ENCODE assay signal across 21 cellular contexts in the genomic region with DNA sequence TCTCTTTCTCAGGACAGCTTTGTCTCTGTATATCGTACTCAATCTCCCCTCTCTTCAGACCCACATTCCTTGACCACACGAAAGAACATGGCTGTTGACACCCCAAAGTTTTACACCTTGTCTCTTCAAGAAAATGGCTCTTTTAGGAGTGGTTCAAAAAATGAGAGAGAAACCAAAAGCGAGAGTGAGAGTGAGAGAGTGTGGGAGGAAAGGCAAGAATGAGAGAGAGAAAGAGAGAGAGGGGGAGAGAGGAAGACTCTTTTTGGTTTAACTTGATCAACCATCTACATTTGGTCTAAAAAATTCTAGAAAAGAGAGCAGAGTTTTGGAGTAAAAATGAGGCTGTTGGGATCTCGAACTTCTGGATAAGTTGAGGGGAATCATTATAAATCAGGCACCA.
DNase-seq lines count a peak whose midpoint lies in the region; ATAC-seq and TF ChIP-seq lines count a peak whose summit lies in the region.
"Had no signal": no experiment of that assay in that cellular context is flagged by ENCODE, and none has a peak within 500 bp of the region (broad histone marks: within the 10 kb centered on the region; RNA-seq: fewer than 3 reads in every experiment).

No MANE protein-coding gene starts in this region.

- H3K4me3 ChIP-seq in Peyer's patch, result no peak overlapping the region
- H3K4me3 ChIP-seq: dorsolateral prefrontal cortex, gastroesophageal sphincter, GM23338, MG63, testis had no signal

- no peak overlapping the region for H3K27ac Mint-ChIP-seq in activated T-helper 17 cell treated with anti-CD3 and anti-CD28 coated beads, Interleukin-2, amount 50 U/mL, for 72 hours
- H3K27ac Mint-ChIP-seq in activated CD4-positive, alpha-beta T cell treated with anti-CD3 and anti-CD28 coated beads, Interleukin-2, amount 10 ng/mL, durations not matched to agents 7 days and 5 days, result no peak overlapping the region
- H3K27ac Mint-ChIP-seq: activated T-helper 1 cell treated with anti-CD3 and anti-CD28 coated beads, Interleukin-12 subunit alpha, Interleukin-12 subunit beta, Interleukin-2, Interleukin-4 antibody, amounts not matched to agents 30 ng/mL and 10 ng/mL and 1 ng/mL, durations not matched to agents 14 hours and 24 hours and 36 hours; GM23338 had no signal

- no peaks in the 10 kb centered on the region for H3K9me3 ChIP-seq in Peyer's patch
- H3K9me3 ChIP-seq: gastroesophageal sphincter, MG63, testis had no signal

- H3K4me1 Mint-ChIP-seq in activated T-helper 17 cell treated with anti-CD3 and anti-CD28 coated beads, Interleukin-2, amount 50 U/mL, for 72 hours, result no peaks in the 10 kb centered on the region
- no peaks in the 10 kb centered on the region for H3K4me1 Mint-ChIP-seq in activated CD4-positive, alpha-beta T cell treated with anti-CD3 and anti-CD28 coated beads, Interleukin-2, amount 10 ng/mL, durations not matched to agents 7 days and 5 days
- H3K4me1 Mint-ChIP-seq: GM23338, neural crest cell had no signal

- H3K27me3 Mint-ChIP-seq in activated T-helper 17 cell treated with anti-CD3 and anti-CD28 coated beads, Interleukin-2, amount 50 U/mL, for 72 hours, result peaks cover 9% of the 10 kb centered on the region
- no peaks in the 10 kb centered on the region for H3K27me3 Mint-ChIP-seq in activated CD4-positive, alpha-beta T cell treated with anti-CD3 and anti-CD28 coated beads, Interleukin-2, amount 10 ng/mL, durations not matched to agents 7 days and 5 days

- H3K27me3 ChIP-seq in Peyer's patch, result no peaks in the 10 kb centered on the region
- H3K27me3 ChIP-seq: dorsolateral prefrontal cortex, gastroesophageal sphincter, MG63, testis had no signal

- POLR2A ChIA-PET in activated CD4-positive, alpha-beta T cell treated with anti-CD3 and anti-CD28 coated beads, Interleukin-2, amount 10 ng/mL, durations not matched to agents 7 days and 5 days (lab: Charles Lee), result no interaction called here

- no peak overlapping the region for H3K27ac ChIP-seq in Peyer's patch
- no peak overlapping the region for H3K27ac ChIP-seq in caudate nucleus (ENCODE audit: low read depth, low read length)
- H3K27ac ChIP-seq: dorsolateral prefrontal cortex, gastroesophageal sphincter, HL-60, testis had no signal

- H3K4me3 Mint-ChIP-seq in activated T-helper 17 cell treated with anti-CD3 and anti-CD28 coated beads, Interleukin-2, amount 50 U/mL, for 72 hours, result no peak overlapping the region
- H3K4me3 Mint-ChIP-seq in activated CD4-positive, alpha-beta T cell treated with anti-CD3 and anti-CD28 coated beads, Interleukin-2, amount 10 ng/mL, durations not matched to agents 7 days and 5 days, result no peak overlapping the region
- H3K4me3 Mint-ChIP-seq: activated T-helper 1 cell treated with anti-CD3 and anti-CD28 coated beads, Interleukin-12 subunit alpha, Interleukin-12 subunit beta, Interleukin-2, Interleukin-4 antibody, amounts not matched to agents 30 ng/mL and 10 ng/mL and 1 ng/mL, durations not matched to agents 14 hours and 24 hours and 36 hours; GM23338; neural crest cell had no signal

- no peak for TF ChIP-seq CTCF in Peyer's patch (IDR thresholded peaks at IDR 0.05)

- H3K9me3 Mint-ChIP-seq in activated T-helper 17 cell treated with anti-CD3 and anti-CD28 coated beads, Interleukin-2, amount 50 U/mL, for 72 hours, result no peaks in the 10 kb centered on the region
- no peaks in the 10 kb centered on the region for H3K9me3 Mint-ChIP-seq in activated CD4-positive, alpha-beta T cell treated with anti-CD3 and anti-CD28 coated beads, Interleukin-2, amount 10 ng/mL, durations not matched to agents 7 days and 5 days
- H3K9me3 Mint-ChIP-seq: activated T-helper 1 cell treated with anti-CD3 and anti-CD28 coated beads, Interleukin-12 subunit alpha, Interleukin-12 subunit beta, Interleukin-2, Interleukin-4 antibody, amounts not matched to agents 30 ng/mL and 10 ng/mL and 1 ng/mL, durations not matched to agents 14 hours and 24 hours and 36 hours; GM23338 had no signal

- TF ChIP-seq POLR2A in Peyer's patch (IDR thresholded peaks at IDR 0.05), result no peak

- ATAC-seq in GM18867 (IDR thresholded peaks at IDR 0.05; ENCODE audit: unreplicated experiment) (peak; percentile 83), GM21515 (IDR thresholded peaks at IDR 0.05; ENCODE audit: unreplicated experiment) (peak; percentile 55), HG03064 (IDR thresholded peaks at IDR 0.05; ENCODE audit: low read depth, unreplicated experiment) (peak; percentile 72), HG03139 (IDR thresholded peaks at IDR 0.05; ENCODE audit: unreplicated experiment) (no peak)
- ATAC-seq in activated T-helper 17 cell treated with anti-CD3 and anti-CD28 coated beads, Interleukin-2, amount 50 U/mL, for 72 hours (replicated peaks), result peak; percentile 31
- ATAC-seq: activated CD4-positive, CD25-positive, alpha-beta regulatory T cell treated with anti-CD3 and anti-CD28 coated beads, Interleukin-2, amount 50 U/mL, for 24 hours; gastroesophageal sphincter; GM23338 had no signal

- CTCF ChIA-PET in activated CD4-positive, alpha-beta T cell treated with anti-CD3 and anti-CD28 coated beads, Interleukin-2, amount 10 ng/mL, durations not matched to agents 7 days and 5 days (lab: Charles Lee), result no interaction called here

- no peaks in the 10 kb centered on the region for H3K36me3 Mint-ChIP-seq in activated T-helper 17 cell treated with anti-CD3 and anti-CD28 coated beads, Interleukin-2, amount 50 U/mL, for 72 hours (ENCODE audit: low read depth)
- H3K36me3 Mint-ChIP-seq in activated CD4-positive, alpha-beta T cell treated with anti-CD3 and anti-CD28 coated beads, Interleukin-2, amount 10 ng/mL, durations not matched to agents 7 days and 5 days (ENCODE audit: low read depth), result no peaks in the 10 kb centered on the region

- H3K4me1 ChIP-seq in Peyer's patch, result no peaks in the 10 kb centered on the region
- H3K4me1 ChIP-seq: gastroesophageal sphincter, testis had no signal

- H3K36me3 ChIP-seq in Peyer's patch, result no peaks in the 10 kb centered on the region
- H3K36me3 ChIP-seq: gastroesophageal sphincter, MG63 had no signal

- no peak for DNase-seq in activated CD4-positive, alpha-beta T cell treated with anti-CD3 and anti-CD28 coated beads, Interleukin-2, amount 10 ng/mL, durations not matched to agents 7 days and 5 days
- no peak for DNase-seq in Peyer's patch
- DNase-seq in caudate nucleus (lab: John Stamatoyannopoulos, UW), result no peak
- DNase-seq: dorsolateral prefrontal cortex, IMR-90, MG63, midbrain, NCI-H1694 treated with DMSO at 0.1 percent for 48 hours, NCI-H2227 treated with DMSO at 0.1 percent for 48 hours, testis had no signal
